8 cellular contexts compared by ENCODE assay signal in genomic region chr5:81018608-81019007, GRCh38. TPM values are rescaled to one million over a fixed set of nuclear protein-coding genes. Genes with fewer than 3 reads are reported as not detected.
A peak's percentile ranks its signal among the peaks of the same experiment; 100 is the strongest.
DNase-seq lines count a peak whose midpoint lies in the region; ATAC-seq and TF ChIP-seq lines count a peak whose summit lies in the region.
"Not testable (repeated sequence)": the region's sequence is repeated elsewhere in the genome, so short reads cannot be mapped to it uniquely, and the experiment has no call there.

No MANE protein-coding gene starts in this region.

- intact Hi-C loops in activated CD4-positive, alpha-beta T cell treated with anti-CD3 and anti-CD28 coated beads for 36 hours (cut with DNase I, micrococcal nuclease): loop anchor here (1.0 to 10.0 kb wide), 5 partner anchors 11 to 764 kb away; partner anchors contain the start of genes RASGRF2 (in 1 of the 2) and SERINC5 (in 1 of the 2)

- peaks cover 21% of the 10 kb centered on the region for H3K27me3 Mint-ChIP-seq in CD4-positive, CD25-positive, alpha-beta regulatory T cell
- H3K27me3 Mint-ChIP-seq in activated CD4-positive, alpha-beta T cell treated with anti-CD3 and anti-CD28 coated beads for 36 hours; activated naive CD8-positive, alpha-beta T cell; effector memory CD8-positive, alpha-beta T cell; mesothelial cell of epicardium (ENCODE audit: low read depth): not testable (repeated sequence)

- H3K27ac ChIP-seq in CD4-positive, CD25-positive, alpha-beta regulatory T cell (ENCODE audit: insufficient read depth, low read length, poor library complexity, severe bottlenecking): not testable (repeated sequence)

- H3K4me1 ChIP-seq in CD4-positive, CD25-positive, alpha-beta regulatory T cell (ENCODE audit: control insufficient read depth, insufficient read depth, low read length, poor library complexity, severe bottlenecking): not testable (repeated sequence)

- H3K4me1 Mint-ChIP-seq in CD4-positive, CD25-positive, alpha-beta regulatory T cell: peaks cover 20 to 81% (median 43%) of the 10 kb centered on the region in 4 donors
- H3K4me1 Mint-ChIP-seq in activated CD4-positive, alpha-beta T cell treated with anti-CD3 and anti-CD28 coated beads for 36 hours: peaks cover 85% of the 10 kb centered on the region
- H3K4me1 Mint-ChIP-seq in activated naive CD8-positive, alpha-beta T cell (ENCODE audit: low read depth): peaks cover 86% of the 10 kb centered on the region
- H3K4me1 Mint-ChIP-seq in effector memory CD8-positive, alpha-beta T cell (ENCODE audit: low read depth in 2 of 2): peaks cover 19 to 52% of the 10 kb centered on the region in 2 donors
- peaks cover 62% of the 10 kb centered on the region for H3K4me1 Mint-ChIP-seq in mesothelial cell of epicardium
- H3K4me1 Mint-ChIP-seq in stimulated activated effector memory CD8-positive, alpha-beta T cell treated with anti-CD3 and anti-CD28 coated beads, Interleukin-12 subunit alpha, Interleukin-12 subunit beta, amount 100 ng/mL, for 72 hours: peaks cover 61% of the 10 kb centered on the region

- POLR2A ChIA-PET in activated CD4-positive, alpha-beta T cell treated with anti-CD3 and anti-CD28 coated beads for 36 hours (lab: Charles Lee): interaction anchor here (0.6 to 2.7 kb wide), 2 partner anchors 11 to 31 kb away, joined by 4 to 14 read pairs; no protein-coding TSS in a partner anchor

- H3K27ac Mint-ChIP-seq in CD4-positive, CD25-positive, alpha-beta regulatory T cell: peak overlapping the region; percentile 23 to 94 (median 61)
- peak overlapping the region; percentile 96 for H3K27ac Mint-ChIP-seq in activated CD4-positive, alpha-beta T cell treated with anti-CD3 and anti-CD28 coated beads for 36 hours
- peak overlapping the region; percentile 94 for H3K27ac Mint-ChIP-seq in activated naive CD8-positive, alpha-beta T cell
- H3K27ac Mint-ChIP-seq in effector memory CD8-positive, alpha-beta T cell: peak overlapping the region; percentile 16 to 74
- peak overlapping the region; percentile 84 for H3K27ac Mint-ChIP-seq in mesothelial cell of epicardium
- not testable (repeated sequence) for H3K27ac Mint-ChIP-seq in stimulated activated effector memory CD8-positive, alpha-beta T cell treated with anti-CD3 and anti-CD28 coated beads, Interleukin-12 subunit alpha, Interleukin-12 subunit beta, amount 100 ng/mL, for 72 hours

- H3K27me3 ChIP-seq in CD4-positive, CD25-positive, alpha-beta regulatory T cell (ENCODE audit: control insufficient read depth, insufficient read depth, low read length): not testable (repeated sequence)

- H3K4me3 Mint-ChIP-seq in CD4-positive, CD25-positive, alpha-beta regulatory T cell: peak overlapping the region in 3 of 4 donors; percentile 9 to 55 (median 39)
- H3K4me3 Mint-ChIP-seq in activated CD4-positive, alpha-beta T cell treated with anti-CD3 and anti-CD28 coated beads for 36 hours: peak overlapping the region; percentile 40
- H3K4me3 Mint-ChIP-seq in activated naive CD8-positive, alpha-beta T cell: peak overlapping the region; percentile 64
- H3K4me3 Mint-ChIP-seq in effector memory CD8-positive, alpha-beta T cell; mesothelial cell of epicardium: not testable (repeated sequence)
- H3K4me3 Mint-ChIP-seq in stimulated activated effector memory CD8-positive, alpha-beta T cell treated with anti-CD3 and anti-CD28 coated beads, Interleukin-12 subunit alpha, Interleukin-12 subunit beta, amount 100 ng/mL, for 72 hours: peak overlapping the region; percentile 14

- H3K36me3 ChIP-seq in CD4-positive, CD25-positive, alpha-beta regulatory T cell (ENCODE audit: control insufficient read depth, insufficient read depth, low read length): not testable (repeated sequence)

- peak in 1 of 3 donors; percentile 19 for DNase-seq in CD4-positive, CD25-positive, alpha-beta regulatory T cell
- peak; percentile 18 for DNase-seq in LHCN-M2 (ENCODE audit: low read depth)
- DNase-seq in activated CD4-positive, alpha-beta T cell treated with anti-CD3 and anti-CD28 coated beads for 36 hours: peak; percentile 68
- peak; percentile 59 to 62 for DNase-seq in activated T-cell treated with anti-CD3 and anti-CD28 coated beads, Interleukin-2, amount 50 U/mL, for 48 hours
- not testable (repeated sequence) for DNase-seq in effector memory CD8-positive, alpha-beta T cell; mesothelial cell of epicardium (ENCODE audit: low spot score in 2 of 2, unreplicated experiment in 2 of 2); stimulated activated effector memory CD8-positive, alpha-beta T cell treated with anti-CD3 and anti-CD28 coated beads, Interleukin-12 subunit alpha, Interleukin-12 subunit beta, amount 100 ng/mL, for 72 hours (ENCODE audit: low spot score in 2 of 2)

- CTCF ChIA-PET in activated CD4-positive, alpha-beta T cell treated with anti-CD3 and anti-CD28 coated beads for 36 hours (lab: Charles Lee): interaction anchor here (0.6 to 3.3 kb wide), 4 partner anchors 11 to 762 kb away, joined by 3 to 12 read pairs (median 4); no protein-coding TSS in a partner anchor

- H3K9me3 ChIP-seq in CD4-positive, CD25-positive, alpha-beta regulatory T cell (ENCODE audit: control insufficient read depth in 2 of 2, low read length in 2 of 2): not testable (repeated sequence)

- ATAC-seq in CD4-positive, CD25-positive, alpha-beta regulatory T cell (ENCODE audit: low read depth in 2 of 2): peak; percentile 54 to 64
- ATAC-seq in activated CD4-positive, alpha-beta T cell treated with anti-CD3 and anti-CD28 coated beads for 36 hours: peak; percentile 84
- not testable (repeated sequence) for ATAC-seq in effector memory CD8-positive, alpha-beta T cell (replicated peaks)
- peak; percentile 96 for ATAC-seq in stimulated activated effector memory CD8-positive, alpha-beta T cell treated with anti-CD3 and anti-CD28 coated beads, Interleukin-12 subunit alpha, Interleukin-12 subunit beta, amount 100 ng/mL, for 72 hours

- not testable (repeated sequence) for TF ChIP-seq CTCF in mesothelial cell of epicardium (IDR thresholded peaks at IDR 0.05; ENCODE audit: unreplicated experiment)

- not testable (repeated sequence) for H3K9me3 Mint-ChIP-seq in CD4-positive, CD25-positive, alpha-beta regulatory T cell; activated CD4-positive, alpha-beta T cell treated with anti-CD3 and anti-CD28 coated beads for 36 hours (ENCODE audit: low read depth); activated naive CD8-positive, alpha-beta T cell (ENCODE audit: low read depth); effector memory CD8-positive, alpha-beta T cell; mesothelial cell of epicardium; stimulated activated effector memory CD8-positive, alpha-beta T cell treated with anti-CD3 and anti-CD28 coated beads, Interleukin-12 subunit alpha, Interleukin-12 subunit beta, amount 100 ng/mL, for 72 hours

- not testable (repeated sequence) for H3K36me3 Mint-ChIP-seq in CD4-positive, CD25-positive, alpha-beta regulatory T cell; activated CD4-positive, alpha-beta T cell treated with anti-CD3 and anti-CD28 coated beads for 36 hours (ENCODE audit: low read depth); activated naive CD8-positive, alpha-beta T cell; effector memory CD8-positive, alpha-beta T cell (ENCODE audit: insufficient read depth); mesothelial cell of epicardium; stimulated activated effector memory CD8-positive, alpha-beta T cell treated with anti-CD3 and anti-CD28 coated beads, Interleukin-12 subunit alpha, Interleukin-12 subunit beta, amount 100 ng/mL, for 72 hours

- not testable (repeated sequence) for H3K4me3 ChIP-seq in CD4-positive, CD25-positive, alpha-beta regulatory T cell (ENCODE audit: low read depth, low read length)

RNA-seq across cellular contexts. Expression of gene RASGRF2, which starts 58.4 kb away (rescaled TPM):
- total RNA-seq in CD4-positive, CD25-positive, alpha-beta regulatory T cell: 10.3 TPM
- 1 to 10 TPM; 3.9 to 9.8 (median 6.7) TPM for polyA plus RNA-seq in CD4-positive, CD25-positive, alpha-beta regulatory T cell
- total RNA-seq in LHCN-M2 (2014; rRNA removed) (under 0.01 TPM in 1 of 2 replicates, not detected in the other), mesothelial cell of epicardium (4.5 to 5.7 TPM (median 5.5 TPM) in 3 replicates)
- 0.04 TPM for polyA plus RNA-seq in LHCN-M2 (2012)
- total RNA-seq in activated CD4-positive, alpha-beta T cell treated with anti-CD3 and anti-CD28 coated beads for 36 hours: 10 to 100 TPM in 1 of 2 experiments, 1 to 10 TPM in 1; 8.2 to 14.2 TPM
